18 cellular contexts compared by ENCODE assay signal in genomic region chr3:59308684-59309083, GRCh38.
DNase-seq lines count a peak whose midpoint lies in the region; ATAC-seq, FAIRE-seq and TF ChIP-seq lines count a peak whose summit lies in the region.
"Had no signal": no experiment of that assay in that cellular context is flagged by ENCODE, and none has a peak within 500 bp of the region (broad histone marks: within the 10 kb centered on the region; RNA-seq: fewer than 3 reads in every experiment).

No MANE protein-coding gene starts in this region.

- no peak for ATAC-seq in HG03280 (IDR thresholded peaks at IDR 0.05; ENCODE audit: unreplicated experiment)

- no peak for FAIRE-seq in D721Med (lab: Jason Lieb, UNC)
- FAIRE-seq: H54, small intestine had no signal

- TF ChIP-seq CTCF in 22Rv1 (IDR thresholded peaks at IDR 0.05), result peak; percentile 21; the same call in 1 of the 2 replicates
- TF ChIP-seq CTCF in D721Med (IDR thresholded peaks at IDR 0.05; ENCODE audit: insufficient read depth, missing control alignments), result peak; percentile 22
- peak; percentile 25 for TF ChIP-seq CTCF in fibroblast of mammary gland (conservative IDR thresholded peaks at IDR 0.05; ENCODE audit: control insufficient read depth, insufficient read depth, low read depth, low read length)

- DNase-seq in D721Med (ENCODE audit: insufficient read length, low spot score) (no peak), NCI-H69 (lab: John Stamatoyannopoulos, UW) (peak; percentile 24), fibroblast of mammary gland (ENCODE audit: low read depth) (no peak), DMS79 treated with DMSO at 0.1 percent for 48 hours (lab: John Stamatoyannopoulos, UW) (no peak), NCI-H524 (lab: John Stamatoyannopoulos, UW) (no peak), amygdala (lab: John Stamatoyannopoulos, UW) (no peak)
- DNase-seq: activated effector memory CD4-positive, alpha-beta T cell treated with anti-CD3 and anti-CD28 coated beads, Interleukin-2, amount 50 U/mL, for 16 hours; AML-193; foreskin melanocyte; GF-D8; left ventricle myocardium inferior; NCI-H446; small intestine had no signal

- H3K4me3 ChIP-seq in fibroblast of mammary gland (ENCODE audit: control insufficient read depth, low read depth, low read length), result no peak overlapping the region
- H3K4me3 ChIP-seq: left ventricle myocardium inferior, suprapubic skin had no signal

- no peak overlapping the region for H3K27ac ChIP-seq in 22Rv1
- H3K27ac ChIP-seq: left ventricle myocardium inferior, parathyroid adenoma, suprapubic skin had no signal
